In genomic region chr1:24725209-24725651, GRCh38 we compare ENCODE assay signal across 11 cellular contexts. TPM values are rescaled to one million over a fixed set of nuclear protein-coding genes. Genes with fewer than 3 reads are reported as not detected.
DNase-seq lines count a peak whose midpoint lies in the region; ATAC-seq and TF ChIP-seq lines count a peak whose summit lies in the region.
"Had no signal": no experiment of that assay in that cellular context is flagged by ENCODE, and none has a peak within 500 bp of the region (broad histone marks: within the 10 kb centered on the region; RNA-seq: fewer than 3 reads in every experiment).

No MANE protein-coding gene starts in this region.

- TF ChIP-seq CTCF in RWPE1 (conservative IDR thresholded peaks at IDR 0.05; ENCODE audit: low read depth) (no peak), foreskin fibroblast (IDR thresholded peaks at IDR 0.05; ENCODE audit: low read depth, low read length) (no peak), GM10266 (IDR thresholded peaks at IDR 0.05; ENCODE audit: control insufficient read depth, insufficient read depth, low read depth, missing control alignments) (no peak)

- POLR2A ChIA-PET in RWPE1 (lab: Yijun Ruan, JAX; ENCODE audit: low non-redundant PET) = no interaction called here
- POLR2A ChIA-PET in activated CD4-positive, alpha-beta memory T cell treated with anti-CD3 and anti-CD28 coated beads for 36 hours (lab: Charles Lee) = no interaction called here

- H3K27me3 Mint-ChIP-seq in activated CD4-positive, alpha-beta memory T cell treated with anti-CD3 and anti-CD28 coated beads for 36 hours = no peaks in the 10 kb centered on the region
- H3K27me3 Mint-ChIP-seq in activated naive CD4-positive, alpha-beta T cell treated with anti-CD3 and anti-CD28 coated beads, Interleukin-2, amount 10 ng/mL, durations not matched to agents 7 days and 5 days = peaks cover 26% of the 10 kb centered on the region

- no peak overlapping the region for H3K4me3 Mint-ChIP-seq in activated CD4-positive, alpha-beta memory T cell treated with anti-CD3 and anti-CD28 coated beads for 36 hours
- H3K4me3 Mint-ChIP-seq in activated naive CD4-positive, alpha-beta T cell treated with anti-CD3 and anti-CD28 coated beads, Interleukin-2, amount 10 ng/mL, durations not matched to agents 7 days and 5 days = no peak overlapping the region

- ATAC-seq in sciatic nerve (peak; percentile 25), GM21528 (IDR thresholded peaks at IDR 0.05; ENCODE audit: low FRiP score, unreplicated experiment) (no peak)

- H3K4me1 Mint-ChIP-seq in activated CD4-positive, alpha-beta memory T cell treated with anti-CD3 and anti-CD28 coated beads for 36 hours (ENCODE audit: low read depth) = peaks cover 11% of the 10 kb centered on the region
- H3K4me1 Mint-ChIP-seq in activated naive CD4-positive, alpha-beta T cell treated with anti-CD3 and anti-CD28 coated beads, Interleukin-2, amount 10 ng/mL, durations not matched to agents 7 days and 5 days = peaks cover 18% of the 10 kb centered on the region

- intact Hi-C loops in sciatic nerve (cut with DNase I) = no loop called here
- intact Hi-C loops in activated CD4-positive, alpha-beta memory T cell treated with anti-CD3 and anti-CD28 coated beads for 36 hours (cut with micrococcal nuclease) = no loop called here

- peak overlapping the region; percentile 32 for H3K27ac ChIP-seq in RWPE1

- H3K9me3 Mint-ChIP-seq in activated CD4-positive, alpha-beta memory T cell treated with anti-CD3 and anti-CD28 coated beads for 36 hours = no peaks in the 10 kb centered on the region
- H3K9me3 Mint-ChIP-seq in activated naive CD4-positive, alpha-beta T cell treated with anti-CD3 and anti-CD28 coated beads, Interleukin-2, amount 10 ng/mL, durations not matched to agents 7 days and 5 days = no peaks in the 10 kb centered on the region
- H3K9me3 Mint-ChIP-seq: activated T-helper 2 cell treated with anti-CD3 and anti-CD28 coated beads, Interferon-gamma antibody, Interleukin-2, Interleukin-4, amounts not matched to agents 10 μg/mL and 5 μg/mL and 100 μg/mL, durations not matched to agents 14 hours and 24 hours and 36 hours had no signal

- no peaks in the 10 kb centered on the region for H3K36me3 Mint-ChIP-seq in activated CD4-positive, alpha-beta memory T cell treated with anti-CD3 and anti-CD28 coated beads for 36 hours
- no peaks in the 10 kb centered on the region for H3K36me3 Mint-ChIP-seq in activated naive CD4-positive, alpha-beta T cell treated with anti-CD3 and anti-CD28 coated beads, Interleukin-2, amount 10 ng/mL, durations not matched to agents 7 days and 5 days

- H3K27ac Mint-ChIP-seq in activated CD4-positive, alpha-beta memory T cell treated with anti-CD3 and anti-CD28 coated beads for 36 hours = no peak overlapping the region
- H3K27ac Mint-ChIP-seq in activated naive CD4-positive, alpha-beta T cell treated with anti-CD3 and anti-CD28 coated beads, Interleukin-2, amount 10 ng/mL, durations not matched to agents 7 days and 5 days = no peak overlapping the region
- H3K27ac Mint-ChIP-seq: activated T-helper 2 cell treated with anti-CD3 and anti-CD28 coated beads, Interferon-gamma antibody, Interleukin-2, Interleukin-4, amounts not matched to agents 10 μg/mL and 5 μg/mL and 100 μg/mL, durations not matched to agents 14 hours and 24 hours and 36 hours had no signal

- peak; percentile 87 for DNase-seq in ELF-1 (ENCODE audit: low read depth, low spot score)
- no peak for DNase-seq in RWPE1 (ENCODE audit: low spot score)
- DNase-seq in foreskin fibroblast = peak; percentile 43 to 53
- no peak for DNase-seq in sciatic nerve (ENCODE audit: low spot score)
- DNase-seq in activated CD4-positive, alpha-beta memory T cell treated with anti-CD3 and anti-CD28 coated beads for 36 hours = no peak
- no peak for DNase-seq in activated naive CD4-positive, alpha-beta T cell treated with anti-CD3 and anti-CD28 coated beads, Interleukin-2, amount 10 ng/mL, durations not matched to agents 7 days and 5 days
- no peak for DNase-seq in GM10266 (ENCODE audit: extremely low spot score)
- DNase-seq: NCI-H1694 treated with DMSO at 0.1 percent for 48 hours, T-helper 2 cell had no signal

- no peak overlapping the region for H3K4me3 ChIP-seq in foreskin fibroblast (ENCODE audit: low read depth in 1 of 2, low read length in 2 of 2)

- CTCF ChIA-PET in RWPE1 (lab: Yijun Ruan, JAX) = interaction anchor here (0.8 kb wide), 2 partner anchors 21 to 122 kb away, joined by 3 to 7 read pairs; no protein-coding TSS in a partner anchor
- CTCF ChIA-PET in activated CD4-positive, alpha-beta memory T cell treated with anti-CD3 and anti-CD28 coated beads for 36 hours (lab: Charles Lee) = interaction anchor here (1.5 kb wide), 1 partner anchor 37 kb away, joined by 4 read pairs; no protein-coding TSS in a partner anchor
- CTCF ChIA-PET in activated naive CD4-positive, alpha-beta T cell treated with anti-CD3 and anti-CD28 coated beads, Interleukin-2, amount 10 ng/mL, durations not matched to agents 7 days and 5 days (lab: Charles Lee) = interaction anchor here (0.6 to 1.9 kb wide), 5 partner anchors 12 to 110 kb away, joined by 3 to 4 read pairs (median 3); no protein-coding TSS in a partner anchor

RNA-seq across cellular contexts. Expression of gene CLIC4, which starts 20.0 kb away (rescaled TPM):
- total RNA-seq in sciatic nerve = 387 TPM
- total RNA-seq in activated CD4-positive, alpha-beta memory T cell treated with anti-CD3 and anti-CD28 coated beads for 36 hours = 10 to 100 TPM; 25.5 to 26.3 TPM

Comparison
In these comparisons a context has a peak if more than half of its experiments do, and no peak if none do; other contexts are left out.
1. DNase-seq: peak in ELF-1 (single experiment) and foreskin fibroblast (2 of 2); none in RWPE1 (single experiment), sciatic nerve (single experiment), activated CD4-positive, alpha-beta memory T cell treated with anti-CD3 and anti-CD28 coated beads for 36 hours (single experiment), activated naive CD4-positive, alpha-beta T cell treated with anti-CD3 and anti-CD28 coated beads, Interleukin-2, amount 10 ng/mL, durations not matched to agents 7 days and 5 days (single experiment) and GM10266 (single experiment).
2. RNA of gene CLIC4, which starts 20.0 kb away (total RNA-seq): 387 TPM in sciatic nerve (single experiment); 25.5 to 26.3 TPM in activated CD4-positive, alpha-beta memory T cell treated with anti-CD3 and anti-CD28 coated beads for 36 hours; every median in the first group is over 10 times any median in the second.